ENCODE assay signal across 28 cellular contexts in genomic region chr4:8586246-8586645, GRCh38. TPM values are rescaled to one million over a fixed set of nuclear protein-coding genes. Genes with fewer than 3 reads are reported as not detected.
"Had no signal": no experiment of that assay in that cellular context is flagged by ENCODE, and none has a peak within 500 bp of the region (broad histone marks: within the 10 kb centered on the region; RNA-seq: fewer than 3 reads in every experiment).

No MANE protein-coding gene starts in this region.

- H3K36me3 ChIP-seq: gastrocnemius medialis, suprapubic skin, transverse colon, vagina had no signal

- ATAC-seq: esophagus mucosa; gastrocnemius medialis; left lobe of liver; naive thymus-derived CD8-positive, alpha-beta T cell; psoas muscle; right cardiac atrium; stimulated activated naive CD8-positive, alpha-beta T cell treated with anti-CD3 and anti-CD28 coated beads, Interleukin-15, amount 100 ng/mL, for 72 hours had no signal

- H3K9me3 ChIP-seq: gastrocnemius medialis, psoas muscle, suprapubic skin, transverse colon, vagina had no signal

- H3K4me1 ChIP-seq: gastrocnemius medialis, psoas muscle, suprapubic skin, transverse colon, vagina had no signal

- DNase-seq: effector CD4-positive, alpha-beta T cell; endodermal cell; foreskin fibroblast; gastrocnemius medialis; midbrain; small intestine; stimulated activated CD4-positive, alpha-beta T cell treated with anti-CD3 and anti-CD28 coated beads, Interleukin-12 subunit alpha, Interleukin-12 subunit beta, amount 100 ng/mL, for 4 hours; stimulated activated CD4-positive, alpha-beta T cell treated with anti-CD3 and anti-CD28 coated beads, Interleukin-1b, Interleukin-23, amount 100 ng/mL, for 48 hours; stimulated activated CD4-positive, alpha-beta T cell treated with anti-CD3 and anti-CD28 coated beads, Interleukin-4, amount 100 ng/mL, for 1 hour; stimulated activated CD8-positive, alpha-beta memory T cell treated with anti-CD3 and anti-CD28 coated beads, Interleukin-4, amount 100 ng/mL, for 48 hours; stimulated activated naive CD4-positive, alpha-beta T cell; stimulated activated naive CD8-positive, alpha-beta T cell treated with anti-CD3 and anti-CD28 coated beads, Interleukin-15, amount 100 ng/mL, for 72 hours; transverse colon had no signal

- H3K4me3 ChIP-seq: dorsolateral prefrontal cortex, gastrocnemius medialis, lung, psoas muscle, suprapubic skin, transverse colon, vagina had no signal

- H3K27ac ChIP-seq: dorsolateral prefrontal cortex, epithelial cell of prostate, gastrocnemius medialis, psoas muscle, suprapubic skin, transverse colon, vagina had no signal

- H3K27me3 ChIP-seq: vagina had no signal

RNA-seq across cellular contexts. Expression of gene GPR78, which starts 6.1 kb away (rescaled TPM):
- total RNA-seq: gastrocnemius medialis; glomerular endothelial cell; left lobe of liver; liver; naive thymus-derived CD8-positive, alpha-beta T cell; psoas muscle; renal cortical epithelial cell; suprapubic skin had no signal
- polyA plus RNA-seq: keratinocyte; liver; naive thymus-derived CD8-positive, alpha-beta T cell; neural cell; psoas muscle; small intestine had no signal

RNA-seq across cellular contexts. Expression of gene CPZ, which starts 6.3 kb away (rescaled TPM):
- total RNA-seq: gastrocnemius medialis; naive thymus-derived CD8-positive, alpha-beta T cell; psoas muscle had no signal
- polyA plus RNA-seq: keratinocyte; naive thymus-derived CD8-positive, alpha-beta T cell; neural cell had no signal
